ENCODE assay signal across 8 cellular contexts in the genomic region with DNA sequence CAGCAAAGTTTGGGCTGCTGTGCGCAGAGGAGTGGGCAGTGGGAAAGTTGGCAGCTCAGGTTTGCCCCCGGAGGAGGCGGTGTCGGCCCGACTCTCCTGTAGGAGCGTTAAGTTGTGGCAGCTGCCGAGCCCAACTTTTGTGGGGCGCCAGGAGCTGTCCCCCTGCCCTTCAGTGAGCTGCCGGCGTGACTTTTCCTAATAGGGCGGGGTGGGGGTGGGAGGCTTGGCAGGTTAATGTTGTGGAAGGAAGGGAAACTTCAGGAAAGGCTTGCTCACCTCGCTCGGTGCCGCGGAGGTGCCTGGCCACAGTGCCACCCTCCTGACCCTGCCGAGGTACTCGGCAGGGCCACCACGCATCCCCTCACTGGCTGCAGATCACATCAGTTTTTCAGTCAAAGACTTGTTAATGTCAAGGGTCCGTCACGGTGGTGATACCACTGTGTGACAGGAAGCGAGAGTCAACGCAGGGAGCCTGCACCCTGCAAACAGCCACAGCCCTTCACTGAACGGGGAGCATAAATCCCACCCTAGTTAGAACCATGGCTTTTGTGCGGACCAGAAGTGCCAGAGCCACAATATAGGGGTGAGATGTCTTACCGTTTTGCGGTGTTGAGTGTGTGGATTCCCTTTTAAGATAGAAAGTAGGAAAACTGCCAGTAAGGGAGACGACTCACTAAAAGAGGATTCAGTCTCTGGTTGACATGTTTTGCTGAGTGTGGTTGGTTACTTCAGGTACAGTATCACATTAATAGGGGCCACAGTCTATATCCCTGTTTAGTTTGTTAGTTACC. TPM values are rescaled to one million over a fixed set of nuclear protein-coding genes. Genes with fewer than 3 reads are reported as not detected.
DNase-seq lines count a peak whose midpoint lies in the region; ATAC-seq and TF ChIP-seq lines count a peak whose summit lies in the region.

No MANE protein-coding gene starts in this region.

- no peaks in the 10 kb centered on the region for H3K27me3 ChIP-seq in psoas muscle (ENCODE audit: insufficient read depth in 3 of 3, low read length in 2 of 3)

- H3K27ac Mint-ChIP-seq in activated naive CD8-positive, alpha-beta T cell, result peak overlapping the region; percentile 98

- H3K9me3 Mint-ChIP-seq in activated naive CD8-positive, alpha-beta T cell (ENCODE audit: low read depth), result no peaks in the 10 kb centered on the region

- TF ChIP-seq CTCF in psoas muscle (IDR thresholded peaks at IDR 0.05), result no peak

- peaks cover 66% of the 10 kb centered on the region for H3K4me1 ChIP-seq in psoas muscle

- H3K9me3 ChIP-seq in SK-N-MC (ENCODE audit: low read depth, low read length) (no peaks in the 10 kb centered on the region; the same call in 1 of the 2 replicates), psoas muscle (no peaks in the 10 kb centered on the region)

- peak overlapping the region; percentile 95 for H3K4me3 ChIP-seq in SK-N-MC
- peak overlapping the region; percentile 94 for H3K4me3 ChIP-seq in psoas muscle

- WGBS in psoas muscle, 3 donors, result 0% methylated on average over 26 to 27 of the region's 27 CpGs

- peaks cover 76% of the 10 kb centered on the region for H3K4me1 Mint-ChIP-seq in activated naive CD8-positive, alpha-beta T cell (ENCODE audit: low read depth)

- intact Hi-C loops in left ventricle myocardium superior (cut with micrococcal nuclease), result loop anchor here (10.0 kb wide), 1 partner anchor 62 kb away; the partner anchor contains the start of gene ERAP2
- intact Hi-C loops in psoas muscle (cut with DNase I), result loop anchor here in 1 of 2 donors (5.0 kb wide), 1 partner anchor 69 kb away; no protein-coding TSS in a partner anchor

- H3K9ac ChIP-seq in SK-N-MC (ENCODE audit: insufficient read length), result peak overlapping the region; percentile 82

- peak overlapping the region; percentile 90 for H3K4me3 Mint-ChIP-seq in activated naive CD8-positive, alpha-beta T cell

- H3K36me3 ChIP-seq in SK-N-MC (ENCODE audit: insufficient read depth, low read length) (no peaks in the 10 kb centered on the region), psoas muscle (ENCODE audit: insufficient read depth in 1 of 2, low read depth in 1 of 2) (no peaks in the 10 kb centered on the region)

- H3K27me3 Mint-ChIP-seq in activated naive CD8-positive, alpha-beta T cell, result no peaks in the 10 kb centered on the region

- H3K27ac ChIP-seq in SK-N-MC (no peak overlapping the region), psoas muscle (peak overlapping the region; percentile 99)

- DNase-seq in A172 (ENCODE audit: low spot score) (peak; percentile 37), SK-N-MC (ENCODE audit: low read depth, low spot score) (no peak), left ventricle myocardium superior (peak; percentile 58), psoas muscle (peak; percentile 25 to 70), cortex of kidney (lab: John Stamatoyannopoulos, UW) (no peak)

- H3K36me3 Mint-ChIP-seq in activated naive CD8-positive, alpha-beta T cell, result peaks cover 2% of the 10 kb centered on the region

- ATAC-seq in GM18858 (IDR thresholded peaks at IDR 0.05; ENCODE audit: unreplicated experiment) (peak; percentile 25), HG03097 (IDR thresholded peaks at IDR 0.05; ENCODE audit: low FRiP score, unreplicated experiment) (peak; percentile 29), left ventricle myocardium superior (peak; percentile 3), psoas muscle (peak; percentile 2 to 20 (median 9))

RNA-seq across cellular contexts. Expression of gene LNPEP, which starts 0.7 kb away (rescaled TPM):
- total RNA-seq in A172 (2014; rRNA removed; shearing (Covaris generic)), result 25.8 and 30.2 TPM in 2 replicates
- total RNA-seq in left ventricle myocardium superior, result 53.0 TPM
- total RNA-seq in psoas muscle, result 10 to 100 TPM; 30.4 to 62.8 (median 45.4) TPM
- 10 to 100 TPM in 1 of 3 donors, 1 to 10 TPM in 2; 4.1 to 12.4 (median 4.3) TPM for polyA plus RNA-seq in psoas muscle

Comparison
In these comparisons a context has a peak if more than half of its experiments do, and no peak if none do; other contexts are left out.
1. DNase-seq: peak in A172 (single experiment), left ventricle myocardium superior (single experiment) and psoas muscle (2 of 2); none in SK-N-MC (single experiment) and cortex of kidney (single experiment).
2. Peak in every context shown above with its lines, with median percentiles within 50 percentile points of each other: ATAC-seq.